8 cellular contexts compared by ENCODE assay signal in the genomic region with DNA sequence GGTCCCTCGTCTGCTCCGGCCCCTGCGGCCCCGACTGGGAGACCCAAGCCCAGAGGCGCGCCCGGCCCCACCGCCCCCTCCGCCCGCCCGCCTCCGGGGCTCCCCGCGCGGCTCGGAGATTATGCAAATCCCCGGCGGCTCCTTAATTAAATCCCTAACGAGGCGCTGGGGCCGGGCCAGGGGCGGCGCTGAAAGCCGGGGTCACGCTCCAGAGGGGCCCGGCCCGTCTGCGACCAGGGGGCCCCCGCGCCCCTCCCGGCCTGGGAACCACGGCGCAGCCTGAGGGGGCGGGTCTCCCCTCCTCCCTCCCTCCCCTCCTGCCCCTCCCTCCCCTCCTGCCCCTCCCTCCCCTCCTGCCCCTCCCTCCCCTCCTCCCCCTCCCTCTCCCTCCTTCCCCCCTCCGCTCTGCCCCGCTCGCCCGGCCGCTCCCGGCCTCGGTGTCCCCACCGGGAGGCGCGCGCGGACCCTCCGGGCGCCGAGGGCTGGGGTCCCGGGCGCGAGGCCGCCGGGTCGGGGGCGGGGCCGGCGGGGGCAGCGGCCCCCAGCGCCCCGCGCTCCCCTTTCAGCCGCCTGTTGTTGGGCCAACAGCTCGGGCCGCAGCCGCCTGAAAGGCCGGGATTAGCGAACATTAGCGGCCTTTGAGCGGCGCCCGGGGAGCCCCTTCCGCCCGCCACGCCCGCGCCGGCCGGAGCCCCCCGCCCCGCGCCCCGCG. TPM values are rescaled to one million over a fixed set of nuclear protein-coding genes. Genes with fewer than 3 reads are reported as not detected.
A peak's percentile ranks its signal among the peaks of the same experiment; 100 is the strongest.
DNase-seq lines count a peak whose midpoint lies in the region; ATAC-seq and TF ChIP-seq lines count a peak whose summit lies in the region.

No MANE protein-coding gene starts in this region.

- H3K9me3 Mint-ChIP-seq in MCF 10A (ENCODE audit: unreplicated experiment) (no peaks in the 10 kb centered on the region), chondrocyte (ENCODE audit: low read depth) (no peaks in the 10 kb centered on the region)

- in situ Hi-C loops in brain microvascular endothelial cell (cut with HindIII; ENCODE audit: low pct_ligation_motif_present, low sequenced_read_pairs): no loop called here

- H3K27ac ChIP-seq in breast epithelium (no peak overlapping the region), brain microvascular endothelial cell (no peak overlapping the region), right lobe of liver (no peak overlapping the region), aorta (ENCODE audit: low read depth in 1 of 2, low read length in 2 of 2) (no peak overlapping the region)

- TF ChIP-seq POLR2A in breast epithelium (IDR thresholded peaks at IDR 0.05): no peak
- TF ChIP-seq POLR2A in right lobe of liver (IDR thresholded peaks at IDR 0.05): no peak

- H3K4me3 Mint-ChIP-seq in MCF 10A (ENCODE audit: unreplicated experiment) (no peak overlapping the region), chondrocyte (ENCODE audit: unreplicated experiment) (no peak overlapping the region)

- 0% methylated on average over 22 of the region's 84 CpGs for WGBS in right lobe of liver (ENCODE audit: insufficient coverage, low coverage, low lambda C conversion rate, missing lambda C conversion rate)
- 2% methylated on average over 47 to 81 of the region's 84 CpGs for WGBS in aorta, 2 donors

- no TSS peak for BruUV-seq in MCF 10A (replicated peaks; lab: Mats Ljungman, UMichigan)

- no peak for DNase-seq in breast epithelium (ENCODE audit: low spot score in 2 of 2)
- no peak for DNase-seq in MCF 10A (ENCODE audit: unreplicated experiment)
- no peak for DNase-seq in brain microvascular endothelial cell
- no peak for DNase-seq in right lobe of liver
- DNase-seq in aorta: no peak
- DNase-seq in chondrocyte (ENCODE audit: low spot score): no peak
- DNase-seq in T-helper 9 cell: no peak
- DNase-seq in mesenteric fat pad (ENCODE audit: low spot score): no peak

- H3K27ac Mint-ChIP-seq in MCF 10A (ENCODE audit: low read depth, unreplicated experiment) (no peak overlapping the region), chondrocyte (ENCODE audit: unreplicated experiment) (no peak overlapping the region)

- peaks cover 0 to 4% of the 10 kb centered on the region in 2 donors for H3K27me3 ChIP-seq in breast epithelium
- peaks cover 1% of the 10 kb centered on the region for H3K27me3 ChIP-seq in brain microvascular endothelial cell (replicated peaks)
- H3K27me3 ChIP-seq in right lobe of liver: no peaks in the 10 kb centered on the region
- no peaks in the 10 kb centered on the region for H3K27me3 ChIP-seq in aorta (ENCODE audit: control insufficient read depth in 1 of 2, insufficient read depth in 2 of 2, low read length in 1 of 2)

- POLR2A ChIA-PET in MCF 10A (lab: Yijun Ruan, JAX): interaction anchor here (0.6 to 1.0 kb wide), 2 partner anchors 9 to 46 kb away, joined by 3 to 4 read pairs; partner anchors contain the start of genes TACC3 and TMEM129

- no peaks in the 10 kb centered on the region for H3K36me3 ChIP-seq in breast epithelium
- no peaks in the 10 kb centered on the region for H3K36me3 ChIP-seq in brain microvascular endothelial cell (replicated peaks)
- H3K36me3 ChIP-seq in right lobe of liver: no peaks in the 10 kb centered on the region
- no peaks in the 10 kb centered on the region for H3K36me3 ChIP-seq in aorta (ENCODE audit: control insufficient read depth in 1 of 2, insufficient read depth in 2 of 2, low read length in 1 of 2)

- no peaks in the 10 kb centered on the region for H3K36me3 Mint-ChIP-seq in MCF 10A (ENCODE audit: insufficient read depth, unreplicated experiment)
- no peaks in the 10 kb centered on the region for H3K36me3 Mint-ChIP-seq in chondrocyte (ENCODE audit: low read depth)

- intact Hi-C loops in breast epithelium (cut with DNase I; ENCODE audit: low total_unique reads): loop anchor here (1.0 kb wide), 1 partner anchor 19 kb away; no protein-coding TSS in a partner anchor
- intact Hi-C loops in MCF 10A (cut with micrococcal nuclease): no loop called here
- intact Hi-C loops in right lobe of liver (cut with DNase I): no loop called here
- intact Hi-C loops in aorta (cut with DNase I): no loop called here

- no peaks in the 10 kb centered on the region for H3K27me3 Mint-ChIP-seq in MCF 10A (ENCODE audit: insufficient read depth, unreplicated experiment)
- H3K27me3 Mint-ChIP-seq in chondrocyte (ENCODE audit: low read depth): no peaks in the 10 kb centered on the region

- H3K9me3 ChIP-seq in breast epithelium: no peaks in the 10 kb centered on the region
- H3K9me3 ChIP-seq in right lobe of liver: no peaks in the 10 kb centered on the region
- no peaks in the 10 kb centered on the region for H3K9me3 ChIP-seq in aorta (ENCODE audit: control insufficient read depth, low read length)

- H3K4me1 Mint-ChIP-seq in MCF 10A (ENCODE audit: insufficient read depth, unreplicated experiment) (peaks cover 7% of the 10 kb centered on the region), chondrocyte (ENCODE audit: low read depth) (no peaks in the 10 kb centered on the region)

- CTCF ChIA-PET in MCF 10A (lab: Yijun Ruan, JAX): interaction anchor here (0.6 to 0.8 kb wide), 2 partner anchors 26 to 500 kb away, joined by 3 to 5 read pairs; no protein-coding TSS in a partner anchor

- no peak for ATAC-seq in right lobe of liver
- no peak for ATAC-seq in aorta (ENCODE audit: low FRiP score)

- H3K4me1 ChIP-seq in breast epithelium (peaks cover 0 to 6% of the 10 kb centered on the region in 2 donors), right lobe of liver (peaks cover 0 to 8% (median 2%) of the 10 kb centered on the region in 4 donors), aorta (ENCODE audit: control insufficient read depth in 1 of 2, insufficient read depth in 2 of 2, low read length in 2 of 2) (no peaks in the 10 kb centered on the region)

- H3K4me3 ChIP-seq in breast epithelium (peak overlapping the region; percentile 32 to 77 (median 52)), brain microvascular endothelial cell (ENCODE audit: low read depth, low read length) (peak overlapping the region; percentile 33), right lobe of liver (peak overlapping the region in 2 of 3 donors; percentile 18 to 33), aorta (ENCODE audit: low read length in 2 of 2) (peak overlapping the region; percentile 20 to 28)

- TF ChIP-seq CTCF in breast epithelium (IDR thresholded peaks at IDR 0.05): no peak
- no peak for TF ChIP-seq CTCF in MCF 10A (IDR thresholded peaks at IDR 0.05; ENCODE audit: unreplicated experiment)
- TF ChIP-seq CTCF in brain microvascular endothelial cell (IDR thresholded peaks at IDR 0.05; ENCODE audit: low read depth, low read length, missing control alignments): no peak
- no peak for TF ChIP-seq CTCF in right lobe of liver (IDR thresholded peaks at IDR 0.05)
- TF ChIP-seq CTCF in chondrocyte (IDR thresholded peaks at IDR 0.05): no peak

RNA-seq across cellular contexts. Expression of gene FGFR3, which starts 25.9 kb away (rescaled TPM):
- total RNA-seq in breast epithelium: 1 to 10 TPM in 2 of 3 donors, under 1 TPM in 1; 0.80 to 3.5 (median 2.0) TPM
- total RNA-seq in MCF 10A (2022): 2.5 and 6.5 TPM in 2 replicates
- total RNA-seq in right lobe of liver: 10 to 100 TPM; 14.3 to 30.0 (median 25.7) TPM
- 1 to 10 TPM; 1.2 to 4.0 TPM for total RNA-seq in aorta
- 1 to 10 TPM; 1.0 to 2.4 TPM for polyA plus RNA-seq in aorta
- total RNA-seq in chondrocyte: 1.3 to 4.3 TPM (median 3.4 TPM) in 3 replicates
- total RNA-seq in mesenteric fat pad: 0.90 TPM

RNA-seq across cellular contexts. Expression of gene TACC3, which starts 45.9 kb away (rescaled TPM):
- total RNA-seq in breast epithelium: 1 to 10 TPM; 4.1 to 7.8 (median 4.9) TPM
- 53.0 and 69.8 TPM in 2 replicates for total RNA-seq in MCF 10A (2022)
- 1 to 10 TPM; 2.2 to 5.7 (median 4.8) TPM for total RNA-seq in right lobe of liver
- 10 to 100 TPM in 1 of 2 donors, 1 to 10 TPM in 1; 7.6 to 16.1 TPM for total RNA-seq in aorta
- 1 to 10 TPM; 5.2 to 9.3 TPM for polyA plus RNA-seq in aorta
- 15.9 to 20.9 TPM (median 19.3 TPM) in 3 replicates for total RNA-seq in chondrocyte
- total RNA-seq in mesenteric fat pad: 10.2 TPM

RNA-seq across cellular contexts. Expression of gene TMEM129, which starts 46.1 kb away (rescaled TPM):
- 10 to 100 TPM; 40.5 to 47.3 (median 41.6) TPM for total RNA-seq in breast epithelium
- 25.5 and 38.3 TPM in 2 replicates for total RNA-seq in MCF 10A (2022)
- 10 to 100 TPM; 13.8 to 51.0 (median 25.4) TPM for total RNA-seq in right lobe of liver
- 10 to 100 TPM; 24.9 to 26.6 TPM for total RNA-seq in aorta
- polyA plus RNA-seq in aorta: 10 to 100 TPM; 14.8 to 36.4 TPM
- 37.0 to 56.2 TPM (median 43.0 TPM) in 3 replicates for total RNA-seq in chondrocyte
- 33.6 TPM for total RNA-seq in mesenteric fat pad

RNA-seq across cellular contexts. Expression of gene SLBP, which starts 55.1 kb away (rescaled TPM):
- total RNA-seq in breast epithelium (10 to 100 TPM; 45.1 to 52.0 (median 45.6) TPM), MCF 10A (2022) (37.1 and 43.5 TPM in 2 replicates), right lobe of liver (10 to 100 TPM; 13.1 to 30.8 (median 14.7) TPM), aorta (10 to 100 TPM; 25.1 to 25.3 TPM), chondrocyte (47.0 to 48.7 TPM (median 47.5 TPM) in 3 replicates), mesenteric fat pad (31.2 TPM)
- polyA plus RNA-seq in aorta: 10 to 100 TPM; 27.2 to 35.1 TPM
